9 cellular contexts compared by ENCODE assay signal in genomic region chr2:43178055-43178598, GRCh38. TPM values are rescaled to one million over a fixed set of nuclear protein-coding genes. Genes with fewer than 3 reads are reported as not detected.
A peak's percentile ranks its signal among the peaks of the same experiment; 100 is the strongest.
DNase-seq lines count a peak whose midpoint lies in the region; ATAC-seq and TF ChIP-seq lines count a peak whose summit lies in the region.
"Had no signal": no experiment of that assay in that cellular context is flagged by ENCODE, and none has a peak within 500 bp of the region (broad histone marks: within the 10 kb centered on the region; RNA-seq: fewer than 3 reads in every experiment).

No MANE protein-coding gene starts in this region.

- no peak for TF ChIP-seq CTCF in activated CD8-positive, alpha-beta T cell treated with anti-CD3 and anti-CD28 coated beads for 36 hours (IDR thresholded peaks at IDR 0.05)

- peaks cover 15% of the 10 kb centered on the region for H3K9me3 ChIP-seq in iPS-18a (ENCODE audit: control insufficient read depth, low read depth, low read length)

- DNase-seq in HT-29 (ENCODE audit: low spot score) (peak; percentile 31), HuH-7.5 (ENCODE audit: low spot score) (no peak), C1 segment of cervical spinal cord (lab: John Stamatoyannopoulos, UW) (no peak), G401 (ENCODE audit: low spot score) (no peak)
- DNase-seq in activated CD8-positive, alpha-beta T cell treated with anti-CD3 and anti-CD28 coated beads for 36 hours = no peak

- H3K27ac Mint-ChIP-seq in activated CD8-positive, alpha-beta T cell treated with anti-CD3 and anti-CD28 coated beads for 36 hours = peak overlapping the region; percentile 46

- H3K4me1 ChIP-seq in iPS-18a (ENCODE audit: control insufficient read depth, low read depth, low read length) = peaks cover 36% of the 10 kb centered on the region

- no peaks in the 10 kb centered on the region for H3K27me3 ChIP-seq in iPS-18a (ENCODE audit: control insufficient read depth, insufficient read depth, low read length)

- intact Hi-C loops in activated CD8-positive, alpha-beta T cell treated with anti-CD3 and anti-CD28 coated beads for 36 hours (cut with micrococcal nuclease) = no loop called here

- no peaks in the 10 kb centered on the region for H3K36me3 ChIP-seq in iPS-18a (ENCODE audit: control insufficient read depth, low read depth, low read length)

- peaks cover 8% of the 10 kb centered on the region for H3K9me3 Mint-ChIP-seq in activated CD8-positive, alpha-beta T cell treated with anti-CD3 and anti-CD28 coated beads for 36 hours

- POLR2A ChIA-PET in activated CD8-positive, alpha-beta T cell treated with anti-CD3 and anti-CD28 coated beads for 36 hours (lab: Charles Lee) = interaction anchor here (0.8 to 19.8 kb wide), 7 partner anchors 7 to 46 kb away, joined by 3 to 252 read pairs (median 4); partner anchors contain the start of gene ZFP36L2

- no peak overlapping the region for H3K4me3 Mint-ChIP-seq in activated CD8-positive, alpha-beta T cell treated with anti-CD3 and anti-CD28 coated beads for 36 hours

- no peaks in the 10 kb centered on the region for H3K27me3 Mint-ChIP-seq in activated CD8-positive, alpha-beta T cell treated with anti-CD3 and anti-CD28 coated beads for 36 hours

- H3K27ac ChIP-seq in iPS-18a (ENCODE audit: low read length) = peak overlapping the region; percentile 80
- peak overlapping the region in 20 of 21 experiments; percentile 39 to 95 (median 85) for H3K27ac ChIP-seq in skin epidermis
- H3K27ac ChIP-seq: SK-N-MC had no signal

- CTCF ChIA-PET in activated CD8-positive, alpha-beta T cell treated with anti-CD3 and anti-CD28 coated beads for 36 hours (lab: Charles Lee) = interaction anchor here (0.7 to 2.4 kb wide), 5 partner anchors 8 to 46 kb away, joined by 4 to 11 read pairs (median 4); no protein-coding TSS in a partner anchor

- in situ Hi-C loops in G401 (cut with HindIII; ENCODE audit: low sequenced_read_pairs) = no loop called here

- H3K4me3 ChIP-seq in iPS-18a (ENCODE audit: low read length) (no peak overlapping the region), skin epidermis (no peak overlapping the region)
- H3K4me3 ChIP-seq: SK-N-MC had no signal

- peaks cover 9% of the 10 kb centered on the region for H3K36me3 Mint-ChIP-seq in activated CD8-positive, alpha-beta T cell treated with anti-CD3 and anti-CD28 coated beads for 36 hours (ENCODE audit: low read depth)

- peaks cover 64% of the 10 kb centered on the region for H3K4me1 Mint-ChIP-seq in activated CD8-positive, alpha-beta T cell treated with anti-CD3 and anti-CD28 coated beads for 36 hours (ENCODE audit: low read depth)

- peak overlapping the region; percentile 45 for H3K9ac ChIP-seq in iPS-18a (ENCODE audit: low read length)

- no peak for ATAC-seq in activated CD8-positive, alpha-beta T cell treated with anti-CD3 and anti-CD28 coated beads for 36 hours
- ATAC-seq in HG03460 (IDR thresholded peaks at IDR 0.05; ENCODE audit: unreplicated experiment) = no peak

RNA-seq across cellular contexts. Expression of gene ZFP36L2, which starts 48.3 kb away (rescaled TPM):
- total RNA-seq in HT-29 (2014; rRNA removed; shearing (Covaris generic)) = 19.4 and 20.5 TPM in 2 replicates
- total RNA-seq in activated CD8-positive, alpha-beta T cell treated with anti-CD3 and anti-CD28 coated beads for 36 hours = 100 to 1,000 TPM; 102 to 106 TPM
- 22.5 and 32.4 TPM in 2 replicates for total RNA-seq in G401 (2014; rRNA removed; shearing (Covaris generic))
